23 cellular contexts compared by ENCODE assay signal in the genomic region with DNA sequence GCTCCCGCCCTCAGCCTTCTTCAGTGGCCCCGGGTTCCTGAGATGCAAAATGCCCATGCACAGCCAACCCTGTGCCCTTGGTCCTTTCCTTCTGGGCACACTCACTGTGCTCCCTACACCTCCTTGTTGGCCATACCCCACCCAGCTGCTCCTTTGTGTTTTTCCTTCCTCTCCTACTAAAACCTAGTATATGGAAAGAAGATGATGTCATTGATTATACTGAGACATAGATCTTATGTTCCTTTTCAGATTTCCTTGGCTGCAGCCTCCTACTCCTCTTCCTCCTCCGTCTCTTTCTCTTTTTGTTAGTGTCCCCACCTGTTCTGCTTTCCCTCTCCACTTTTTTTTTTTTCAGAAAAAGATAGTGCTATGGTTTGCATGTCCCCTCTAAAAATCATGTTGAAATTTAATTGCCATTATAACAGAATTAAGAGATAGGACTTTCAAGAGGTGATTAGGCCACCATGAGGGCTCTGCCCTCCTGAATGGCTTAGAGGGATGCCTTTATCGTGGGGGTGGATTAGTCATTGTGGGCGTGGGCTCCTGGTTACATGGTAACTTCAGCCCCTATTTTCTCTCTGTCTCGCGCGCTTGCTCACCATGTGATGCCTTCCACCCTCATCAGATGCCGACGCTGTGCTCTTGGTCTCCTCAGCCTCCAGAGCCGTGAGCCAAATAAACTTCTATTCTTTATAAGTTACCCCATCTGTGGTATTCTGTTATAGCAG.
"Had no signal": no experiment of that assay in that cellular context is flagged by ENCODE, and none has a peak within 500 bp of the region (broad histone marks: within the 10 kb centered on the region; RNA-seq: fewer than 3 reads in every experiment).

No MANE protein-coding gene starts in this region.

- ATAC-seq: activated T-cell treated with anti-CD3 and anti-CD28 coated beads, Interleukin-2, amount 50 U/mL, for 72 hours; left cardiac atrium; T-cell had no signal

- H3K27ac ChIP-seq: breast epithelium, epithelial cell of prostate, heart left ventricle, neutrophil, ovary, prostate gland, tibial artery, WERI-Rb-1 had no signal

- H3K27ac Mint-ChIP-seq: activated naive CD8-positive, alpha-beta T cell; activated T-cell treated with anti-CD3 and anti-CD28 coated beads, Interleukin-2, amount 50 U/mL, for 72 hours; memory B cell; T-helper 2 cell treated with Interferon-gamma antibody and Interleukin-4, amounts not matched to agents 5 μg/mL and 100 μg/mL, for 36 hours had no signal

- DNase-seq: activated CD4-positive, CD25-positive, alpha-beta regulatory T cell treated with anti-CD3 and anti-CD28 coated beads, Interleukin-2, amount 50 U/mL, for 72 hours; activated gamma-delta T cell; activated T-cell treated with anti-CD3 and anti-CD28 coated beads, Interleukin-2, amount 50 U/mL, for 72 hours; cerebellar nuclear complex; cortex of kidney; heart left ventricle; islet precursor cell; left cardiac atrium; ovary; spleen; stimulated activated CD4-positive, alpha-beta T cell treated with anti-CD3 and anti-CD28 coated beads, Interleukin-4, amount 100 ng/mL, for 1 hour; stimulated activated naive CD4-positive, alpha-beta T cell; T-cell; tibial artery; WERI-Rb-1 had no signal

- H3K27me3 Mint-ChIP-seq: activated naive CD8-positive, alpha-beta T cell; T-cell had no signal

- H3K4me3 Mint-ChIP-seq: activated naive CD8-positive, alpha-beta T cell; activated T-cell treated with anti-CD3 and anti-CD28 coated beads, Interleukin-2, amount 50 U/mL, for 72 hours; memory B cell; natural killer cell treated with Interleukin-12 subunit alpha and Interleukin-12 subunit beta and Interleukin-15 and Interleukin-18, amount 100 ng/mL, for 72 hours; T-cell; T-helper 2 cell treated with Interferon-gamma antibody and Interleukin-4, amounts not matched to agents 5 μg/mL and 100 μg/mL, for 36 hours had no signal

- H3K9me3 Mint-ChIP-seq: memory B cell; natural killer cell treated with Interleukin-12 subunit alpha and Interleukin-12 subunit beta and Interleukin-15 and Interleukin-18, amount 100 ng/mL, for 72 hours; T-cell; T-helper 2 cell treated with Interferon-gamma antibody and Interleukin-4, amounts not matched to agents 5 μg/mL and 100 μg/mL, for 36 hours had no signal

- H3K4me3 ChIP-seq: breast epithelium, heart left ventricle, ovary, prostate gland, spleen, tibial artery had no signal

- H3K27me3 ChIP-seq: breast epithelium, heart left ventricle, ovary, spleen, tibial artery had no signal

- H3K36me3 Mint-ChIP-seq: activated naive CD8-positive, alpha-beta T cell; memory B cell; natural killer cell treated with Interleukin-12 subunit alpha and Interleukin-12 subunit beta and Interleukin-15 and Interleukin-18, amount 100 ng/mL, for 72 hours; T-cell had no signal
